In genomic region chr7:157138424-157139141, GRCh38 we compare ENCODE assay signal across 1 cellular context.
TF ChIP-seq lines count a peak whose summit lies in the region.

UBE3C (plus strand) TSS chr7:157138926; CDS start chr7:157139273, 347 bp downstream.

TF ChIP-seq in neural cell, 6 proteins besides CTCF, POLR2A, EP300 and RAD21 (continued from another document):
- TF ChIP-seq MXI1 (conservative IDR thresholded peaks at IDR 0.05; ENCODE audit: poor library complexity, severe bottlenecking) (peak; percentile 61), TAF1 (IDR thresholded peaks at IDR 0.05; ENCODE audit: low read depth) (no peak), SMC3 (conservative IDR thresholded peaks at IDR 0.05; ENCODE audit: poor library complexity) (peak; percentile 29), EZH2 (IDR thresholded peaks at IDR 0.05; ENCODE audit: borderline replicate concordance, insufficient read depth, low read length, poor library complexity, severe bottlenecking) (no peak), POLR2AphosphoS5 (IDR thresholded peaks at IDR 0.05) (peak; percentile 91)
TF ChIP-seq in neural cell: peak in this region for 3.
